ENCODE assay signal across 21 cellular contexts in genomic region chr15:101362359-101362758, GRCh38.
DNase-seq lines count a peak whose midpoint lies in the region; ATAC-seq and TF ChIP-seq lines count a peak whose summit lies in the region.
"Had no signal": no experiment of that assay in that cellular context is flagged by ENCODE, and none has a peak within 500 bp of the region (broad histone marks: within the 10 kb centered on the region; RNA-seq: fewer than 3 reads in every experiment).

No MANE protein-coding gene starts in this region.

- H3K9me3 Mint-ChIP-seq in stimulated activated effector memory CD8-positive, alpha-beta T cell treated with anti-CD3 and anti-CD28 coated beads, Interleukin-12 subunit alpha, Interleukin-12 subunit beta, amount 100 ng/mL, for 72 hours = no peaks in the 10 kb centered on the region

- no peak overlapping the region for H3K27ac Mint-ChIP-seq in stimulated activated effector memory CD8-positive, alpha-beta T cell treated with anti-CD3 and anti-CD28 coated beads, Interleukin-12 subunit alpha, Interleukin-12 subunit beta, amount 100 ng/mL, for 72 hours
- H3K27ac Mint-ChIP-seq: CD4-positive, alpha-beta T cell; CD8-positive, alpha-beta memory T cell; GM23338 had no signal

- peaks cover 7% of the 10 kb centered on the region for H3K4me1 Mint-ChIP-seq in stimulated activated effector memory CD8-positive, alpha-beta T cell treated with anti-CD3 and anti-CD28 coated beads, Interleukin-12 subunit alpha, Interleukin-12 subunit beta, amount 100 ng/mL, for 72 hours
- H3K4me1 Mint-ChIP-seq: CD14-positive monocyte had no signal

- no peak for DNase-seq in RWPE1 (ENCODE audit: low spot score)
- peak; percentile 37 for DNase-seq in left lobe of liver (ENCODE audit: low spot score)
- DNase-seq in stimulated activated effector memory CD8-positive, alpha-beta T cell treated with anti-CD3 and anti-CD28 coated beads, Interleukin-12 subunit alpha, Interleukin-12 subunit beta, amount 100 ng/mL, for 72 hours (ENCODE audit: low spot score in 2 of 2) = no peak
- DNase-seq in cerebellar nuclear complex (lab: John Stamatoyannopoulos, UW) = no peak
- no peak for DNase-seq in HuH-7 (ENCODE audit: low spot score)
- DNase-seq: 8988T; ACHN; AML-193; BE2C; CD4-positive, alpha-beta T cell; CD8-positive, alpha-beta memory T cell; DMS 273 treated with DMSO at 0.1 percent for 48 hours; DMS79; GF-D8; H9 had no signal

- H3K27ac ChIP-seq in RWPE1 = peak overlapping the region; percentile 52; the same call in 1 of the 2 replicates
- H3K27ac ChIP-seq: A549; BLaER1 treated with 17β-estradiol and CSF1 and Interleukin-3, amounts not matched to agents 10 nM and 100 nM had no signal

- POLR2A ChIA-PET in RWPE1 (lab: Yijun Ruan, JAX; ENCODE audit: low non-redundant PET) = no interaction called here

- no peak for TF ChIP-seq CTCF in RWPE1 (conservative IDR thresholded peaks at IDR 0.05; ENCODE audit: low read depth)

- no peaks in the 10 kb centered on the region for H3K36me3 Mint-ChIP-seq in stimulated activated effector memory CD8-positive, alpha-beta T cell treated with anti-CD3 and anti-CD28 coated beads, Interleukin-12 subunit alpha, Interleukin-12 subunit beta, amount 100 ng/mL, for 72 hours
- H3K36me3 Mint-ChIP-seq: CD14-positive monocyte; CD8-positive, alpha-beta memory T cell had no signal

- ATAC-seq in left lobe of liver = no peak
- ATAC-seq in stimulated activated effector memory CD8-positive, alpha-beta T cell treated with anti-CD3 and anti-CD28 coated beads, Interleukin-12 subunit alpha, Interleukin-12 subunit beta, amount 100 ng/mL, for 72 hours = peak; percentile 12
- ATAC-seq in HG03432 (IDR thresholded peaks at IDR 0.05; ENCODE audit: unreplicated experiment) = no peak
- ATAC-seq: A549, HCT116 had no signal

- CTCF ChIA-PET in RWPE1 (lab: Yijun Ruan, JAX) = no interaction called here

- no peak overlapping the region for H3K4me3 Mint-ChIP-seq in stimulated activated effector memory CD8-positive, alpha-beta T cell treated with anti-CD3 and anti-CD28 coated beads, Interleukin-12 subunit alpha, Interleukin-12 subunit beta, amount 100 ng/mL, for 72 hours
- H3K4me3 Mint-ChIP-seq: CD14-positive monocyte; CD4-positive, alpha-beta T cell; CD8-positive, alpha-beta memory T cell; GM23338; H9 had no signal
